In genomic region chr22:33247758-33248157, GRCh38 we compare ENCODE assay signal across 14 cellular contexts.
DNase-seq lines count a peak whose midpoint lies in the region; ATAC-seq and TF ChIP-seq lines count a peak whose summit lies in the region.
"Had no signal": no experiment of that assay in that cellular context is flagged by ENCODE, and none has a peak within 500 bp of the region (broad histone marks: within the 10 kb centered on the region; RNA-seq: fewer than 3 reads in every experiment).

No MANE protein-coding gene starts in this region.

- no peaks in the 10 kb centered on the region for H3K4me1 ChIP-seq in CD8-positive, alpha-beta T cell (ENCODE audit: insufficient read depth, low read length)
- no peaks in the 10 kb centered on the region for H3K4me1 ChIP-seq in mesenchymal stem cell (ENCODE audit: control insufficient read depth, insufficient read depth, low read depth, low read length)

- H4K91ac ChIP-seq in mesenchymal stem cell (ENCODE audit: low read length) = no peak overlapping the region

- H3K9me3 ChIP-seq in CD8-positive, alpha-beta T cell (ENCODE audit: low read length) = no peaks in the 10 kb centered on the region
- no peaks in the 10 kb centered on the region for H3K9me3 ChIP-seq in mesenchymal stem cell (ENCODE audit: control insufficient read depth, low read length)

- no peak overlapping the region for H3K18ac ChIP-seq in mesenchymal stem cell (ENCODE audit: low read depth in 1 of 2, low read length in 2 of 2)

- H3K14ac ChIP-seq in mesenchymal stem cell (ENCODE audit: low read length in 2 of 2) = no peak overlapping the region

- CTCF ChIA-PET in CD8-positive, alpha-beta T cell (lab: Charles Lee) = no interaction called here

- no peak overlapping the region for H3K4me2 ChIP-seq in mesenchymal stem cell (ENCODE audit: low read length, poor library complexity, severe bottlenecking)
- H3K4me2 ChIP-seq: KMS-11 had no signal

- no peak overlapping the region for H3K4me3 Mint-ChIP-seq in CD8-positive, alpha-beta T cell
- H3K4me3 Mint-ChIP-seq: CD4-positive, CD25-positive, alpha-beta regulatory T cell; T-cell had no signal

- H3K27ac ChIP-seq in CD8-positive, alpha-beta T cell (ENCODE audit: low read depth, low read length) = no peak overlapping the region
- no peak overlapping the region for H3K27ac ChIP-seq in mesenchymal stem cell (ENCODE audit: low read length, poor library complexity, severe bottlenecking)
- H3K27ac ChIP-seq: KMS-11 had no signal

- 91% methylated on average over 2 of the region's 2 CpGs for WGBS in mesenchymal stem cell

- no peak overlapping the region for H3K23ac ChIP-seq in mesenchymal stem cell (ENCODE audit: low read length in 2 of 2)

- H3K4ac ChIP-seq in mesenchymal stem cell (ENCODE audit: low read depth in 1 of 2, low read length in 2 of 2) = no peak overlapping the region

- no peaks in the 10 kb centered on the region for H3K27me3 ChIP-seq in CD8-positive, alpha-beta T cell (ENCODE audit: insufficient read depth, low read length)
- H3K27me3 ChIP-seq in mesenchymal stem cell (ENCODE audit: control insufficient read depth in 1 of 2, insufficient read depth in 1 of 2, low read length in 2 of 2) = no peaks in the 10 kb centered on the region

- peaks cover 3% of the 10 kb centered on the region for H3K27me3 Mint-ChIP-seq in CD8-positive, alpha-beta T cell (ENCODE audit: low read depth)
- H3K27me3 Mint-ChIP-seq: CD4-positive, CD25-positive, alpha-beta regulatory T cell had no signal

- ATAC-seq in GM18498 (IDR thresholded peaks at IDR 0.05; ENCODE audit: unreplicated experiment) = peak; percentile 83
- peak; percentile 63 for ATAC-seq in GM21390 (IDR thresholded peaks at IDR 0.05; ENCODE audit: unreplicated experiment)
- peak; percentile 75 for ATAC-seq in HG03354 (IDR thresholded peaks at IDR 0.05; ENCODE audit: poor library complexity, severe bottlenecking, unreplicated experiment)
- ATAC-seq in CD8-positive, alpha-beta T cell = no peak
- ATAC-seq: T-cell had no signal

- H2AFZ ChIP-seq in mesenchymal stem cell (ENCODE audit: low read depth, low read length) = no peak overlapping the region

- H2BK12ac ChIP-seq in mesenchymal stem cell (ENCODE audit: low read length in 2 of 2) = no peak overlapping the region

- no peak overlapping the region for H2BK120ac ChIP-seq in mesenchymal stem cell (ENCODE audit: low read depth, low read length)

- no peaks in the 10 kb centered on the region for H3K79me1 ChIP-seq in mesenchymal stem cell (replicated peaks; ENCODE audit: low read length, poor library complexity, severe bottlenecking)

- POLR2A ChIA-PET in CD8-positive, alpha-beta T cell (lab: Charles Lee) = no interaction called here

- no peak overlapping the region for H2BK15ac ChIP-seq in mesenchymal stem cell (ENCODE audit: low read depth, poor library complexity, severe bottlenecking)

- no peak overlapping the region for H4K8ac ChIP-seq in mesenchymal stem cell (ENCODE audit: low read length)

- peak; percentile 14 for DNase-seq in fibroblast of gingiva (ENCODE audit: low read depth)
- no peak for DNase-seq in CD8-positive, alpha-beta T cell
- no peak for DNase-seq in GOT3 (lab: John Stamatoyannopoulos, UW)
- no peak for DNase-seq in mesenchymal stem cell
- DNase-seq in posterior vena cava (ENCODE audit: low spot score) = no peak
- DNase-seq: activated effector memory CD4-positive, alpha-beta T cell treated with Interleukin-2 at 50 U/mL for 16 hours; CD4-positive, CD25-positive, alpha-beta regulatory T cell; retina; substantia nigra; T-cell had no signal

- no peak overlapping the region for H2AK5ac ChIP-seq in mesenchymal stem cell (ENCODE audit: low read length, severe bottlenecking)

- no peaks in the 10 kb centered on the region for H3K36me3 Mint-ChIP-seq in CD8-positive, alpha-beta T cell
- H3K36me3 Mint-ChIP-seq: CD4-positive, CD25-positive, alpha-beta regulatory T cell; T-cell had no signal

- H3K9me3 Mint-ChIP-seq in CD8-positive, alpha-beta T cell = peaks cover 4% of the 10 kb centered on the region

- intact Hi-C loops in CD8-positive, alpha-beta T cell (cut with DNase I, micrococcal nuclease) = no loop called here
- intact Hi-C loops in posterior vena cava (cut with DNase I) = no loop called here

- H3K36me3 ChIP-seq in CD8-positive, alpha-beta T cell (ENCODE audit: insufficient read depth, low read length) = no peaks in the 10 kb centered on the region
- no peaks in the 10 kb centered on the region for H3K36me3 ChIP-seq in mesenchymal stem cell (ENCODE audit: control insufficient read depth in 1 of 2, insufficient read depth in 2 of 2, low read depth in 1 of 2, low read length in 2 of 2)

- no peak overlapping the region for H3K27ac Mint-ChIP-seq in CD8-positive, alpha-beta T cell
- H3K27ac Mint-ChIP-seq: CD4-positive, CD25-positive, alpha-beta regulatory T cell; T-cell had no signal

- H3K4me3 ChIP-seq in CD8-positive, alpha-beta T cell (ENCODE audit: low read depth, low read length) = no peak overlapping the region
- no peak overlapping the region for H3K4me3 ChIP-seq in mesenchymal stem cell (ENCODE audit: insufficient read depth in 1 of 2, low read depth in 1 of 2, low read length in 2 of 2)

- H3K4me1 Mint-ChIP-seq in CD8-positive, alpha-beta T cell (ENCODE audit: low read depth) = no peaks in the 10 kb centered on the region
- H3K4me1 Mint-ChIP-seq: CD4-positive, CD25-positive, alpha-beta regulatory T cell; T-cell had no signal

- TF ChIP-seq CTCF in CD8-positive, alpha-beta T cell (IDR thresholded peaks at IDR 0.05) = no peak

- H2BK5ac ChIP-seq in mesenchymal stem cell (ENCODE audit: low read depth, low read length, poor library complexity, severe bottlenecking) = no peak overlapping the region

- no peak overlapping the region for H3K9ac ChIP-seq in mesenchymal stem cell (ENCODE audit: low read length)
- H3K9ac ChIP-seq: KMS-11 had no signal
